Comparison of ENCODE assay signal across 17 cellular contexts in the genomic region with DNA sequence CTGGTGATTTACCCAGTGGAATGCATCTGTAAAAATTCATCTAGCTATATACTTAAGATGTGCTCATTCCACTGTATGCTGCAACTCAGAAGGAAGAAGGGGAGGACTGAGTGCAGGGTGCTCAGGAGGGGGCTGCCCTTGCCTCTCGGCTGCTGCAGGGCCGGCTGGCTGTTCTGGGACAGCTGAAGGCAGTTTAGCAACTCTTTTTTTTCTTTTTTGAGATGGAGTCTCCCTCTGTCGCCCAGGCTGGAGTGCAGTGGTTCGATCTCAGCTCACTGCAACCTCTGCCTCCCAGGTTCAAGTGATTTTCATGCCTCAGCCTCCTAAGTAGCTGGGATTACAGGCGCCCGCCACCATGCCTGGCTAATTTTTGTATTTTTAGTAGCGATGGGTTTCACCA. TPM values are rescaled to one million over a fixed set of nuclear protein-coding genes. Genes with fewer than 3 reads are reported as not detected.
"Had no signal": no experiment of that assay in that cellular context is flagged by ENCODE, and none has a peak within 500 bp of the region (broad histone marks: within the 10 kb centered on the region; RNA-seq: fewer than 3 reads in every experiment).

No MANE protein-coding gene starts in this region.

RNA-seq across cellular contexts. Expression of a gene that starts 6.7 kb away (rescaled TPM):
- total RNA-seq: activated CD4-positive, alpha-beta memory T cell treated with anti-CD3 and anti-CD28 coated beads, Interleukin-2, amount 10 ng/mL, durations not matched to agents 7 days and 5 days; activated CD4-positive, alpha-beta T cell treated with anti-CD3 and anti-CD28 coated beads, Interleukin-2, amount 10 ng/mL, durations not matched to agents 7 days and 5 days; activated naive CD4-positive, alpha-beta T cell treated with anti-CD3 and anti-CD28 coated beads, Interleukin-2, amount 50 U/mL, for 72 hours; activated T-cell treated with anti-CD3 and anti-CD28 coated beads, Interleukin-2, amount 50 U/mL, for 72 hours; astrocyte; bronchial epithelial cell; colonic mucosa; dermis microvascular lymphatic vessel endothelial cell; endothelial cell of umbilical vein; esophagus squamous epithelium; fibroblast of lung; fibroblast of villous mesenchyme; gastroesophageal sphincter; glomerular endothelial cell; T-cell; T-helper 2 cell treated with Interferon-gamma antibody and Interleukin-4, amounts not matched to agents 100 ng/mL and 5 ng/mL, for 36 hours had no signal

RNA-seq across cellular contexts. Expression of a gene that starts 6.9 kb away (rescaled TPM):
- total RNA-seq: activated CD4-positive, alpha-beta memory T cell treated with anti-CD3 and anti-CD28 coated beads, Interleukin-2, amount 10 ng/mL, durations not matched to agents 7 days and 5 days; activated CD4-positive, alpha-beta T cell treated with anti-CD3 and anti-CD28 coated beads, Interleukin-2, amount 10 ng/mL, durations not matched to agents 7 days and 5 days; activated naive CD4-positive, alpha-beta T cell treated with anti-CD3 and anti-CD28 coated beads, Interleukin-2, amount 50 U/mL, for 72 hours; activated T-cell treated with anti-CD3 and anti-CD28 coated beads, Interleukin-2, amount 50 U/mL, for 72 hours; astrocyte; bronchial epithelial cell; colonic mucosa; dermis microvascular lymphatic vessel endothelial cell; endothelial cell of umbilical vein; esophagus squamous epithelium; fibroblast of lung; fibroblast of villous mesenchyme; gastroesophageal sphincter; glomerular endothelial cell; T-cell; T-helper 2 cell treated with Interferon-gamma antibody and Interleukin-4, amounts not matched to agents 100 ng/mL and 5 ng/mL, for 36 hours; WTC11 had no signal

RNA-seq across cellular contexts. Expression of a gene that starts 12.6 kb away (rescaled TPM):
- total RNA-seq: activated CD4-positive, alpha-beta memory T cell treated with anti-CD3 and anti-CD28 coated beads, Interleukin-2, amount 10 ng/mL, durations not matched to agents 7 days and 5 days; activated CD4-positive, alpha-beta T cell treated with anti-CD3 and anti-CD28 coated beads, Interleukin-2, amount 10 ng/mL, durations not matched to agents 7 days and 5 days; activated naive CD4-positive, alpha-beta T cell treated with anti-CD3 and anti-CD28 coated beads, Interleukin-2, amount 50 U/mL, for 72 hours; astrocyte; bronchial epithelial cell; colonic mucosa; dermis microvascular lymphatic vessel endothelial cell; endothelial cell of umbilical vein; esophagus squamous epithelium; fibroblast of lung; fibroblast of villous mesenchyme; gastroesophageal sphincter; glomerular endothelial cell; T-cell; T-helper 2 cell treated with Interferon-gamma antibody and Interleukin-4, amounts not matched to agents 100 ng/mL and 5 ng/mL, for 36 hours; WTC11 had no signal
